16 cellular contexts compared by ENCODE assay signal in the genomic region with DNA sequence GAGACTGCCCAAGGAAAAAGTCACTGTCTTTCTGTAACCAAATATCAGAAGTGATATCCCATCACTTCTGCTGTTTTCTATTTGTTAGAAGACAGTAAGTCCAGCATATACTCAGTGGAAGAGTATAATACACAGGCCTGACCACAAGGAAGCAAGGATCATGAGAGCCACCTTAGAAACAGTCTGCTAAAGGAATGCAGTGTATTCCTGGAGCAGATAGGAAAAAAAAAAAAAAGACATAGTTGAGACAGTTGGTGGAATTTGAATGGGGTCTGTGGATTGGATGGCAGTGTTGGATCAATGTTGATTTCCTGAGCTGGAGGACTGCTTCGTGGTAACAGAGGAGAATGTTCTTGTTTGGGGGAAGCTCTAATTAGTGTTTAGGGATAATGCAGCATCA.
"Had no signal": no experiment of that assay in that cellular context is flagged by ENCODE, and none has a peak within 500 bp of the region (broad histone marks: within the 10 kb centered on the region; RNA-seq: fewer than 3 reads in every experiment).

No MANE protein-coding gene starts in this region.

- H3K79me2 ChIP-seq: hepatocyte had no signal

- H3K4me3 ChIP-seq: gastroesophageal sphincter, hepatocyte, neural progenitor cell, skin epidermis, tibial artery, vagina had no signal

- H3K4me1 ChIP-seq: gastroesophageal sphincter, tibial artery, vagina had no signal

- H3K9me3 ChIP-seq: gastroesophageal sphincter, tibial artery, vagina had no signal

- H3K36me3 ChIP-seq: gastroesophageal sphincter, neural progenitor cell, tibial artery, vagina, WERI-Rb-1 had no signal

- H3K4me2 ChIP-seq: hepatocyte, neural progenitor cell had no signal

- H3K27me3 ChIP-seq: gastroesophageal sphincter, hepatocyte, neural progenitor cell, tibial artery, vagina had no signal

- H3K9ac ChIP-seq: neural progenitor cell had no signal

- H3K27ac ChIP-seq: gastroesophageal sphincter, hepatocyte, neural progenitor cell, skin epidermis, tibial artery, vagina, WERI-Rb-1 had no signal

- H2AFZ ChIP-seq: hepatocyte, neural progenitor cell had no signal

- DNase-seq: activated CD4-positive, alpha-beta T cell treated with anti-CD3 and anti-CD28 coated beads, Interleukin-2, amount 10 ng/mL, durations not matched to agents 24 days and 14 days; activated CD8-positive, alpha-beta memory T cell treated with anti-CD3 and anti-CD28 coated beads for 24 hours; activated naive CD4-positive, alpha-beta T cell treated with anti-CD3 and anti-CD28 coated beads, Interleukin-2, amount 10 ng/mL, durations not matched to agents 7 days and 5 days; amniotic stem cell; kidney glomerular epithelial cell; retina; T-cell; tibial artery; WERI-Rb-1 had no signal

- ATAC-seq: activated T-helper 17 cell treated with anti-CD3 and anti-CD28 coated beads, Interleukin-2, amount 50 U/mL, for 72 hours; gastroesophageal sphincter; stimulated activated memory B cell treated with anti-CD40 and anti-IgM and Interleukin-4, amounts not matched to agents 10 μg/mL and 1 μg/mL and 100 μg/mL, for 72 hours; T-cell had no signal
